In genomic region chr2:130827502-130828251, GRCh38 we compare ENCODE assay signal across 12 cellular contexts. TPM values are rescaled to one million over a fixed set of nuclear protein-coding genes. Genes with fewer than 3 reads are reported as not detected.
A peak's percentile ranks its signal among the peaks of the same experiment; 100 is the strongest.
DNase-seq lines count a peak whose midpoint lies in the region; ATAC-seq and TF ChIP-seq lines count a peak whose summit lies in the region.
"Had no signal": no experiment of that assay in that cellular context is flagged by ENCODE, and none has a peak within 500 bp of the region (broad histone marks: within the 10 kb centered on the region; RNA-seq: fewer than 3 reads in every experiment).

No MANE protein-coding gene starts in this region.

- H3K36me3 Mint-ChIP-seq in activated CD4-positive, alpha-beta T cell treated with anti-CD3 and anti-CD28 coated beads, Interleukin-2, amount 10 ng/mL, durations not matched to agents 24 days and 14 days (ENCODE audit: low read depth) = no peaks in the 10 kb centered on the region
- H3K36me3 Mint-ChIP-seq in activated CD4-positive, alpha-beta T cell treated with anti-CD3 and anti-CD28 coated beads for 36 hours (ENCODE audit: low read depth) = no peaks in the 10 kb centered on the region
- no peaks in the 10 kb centered on the region for H3K36me3 Mint-ChIP-seq in activated T-helper 17 cell treated with anti-CD3 and anti-CD28 coated beads, Interleukin-2, amount 50 U/mL, for 72 hours (ENCODE audit: low read depth)
- no peaks in the 10 kb centered on the region for H3K36me3 Mint-ChIP-seq in CD4-positive, alpha-beta memory T cell
- no peaks in the 10 kb centered on the region for H3K36me3 Mint-ChIP-seq in stimulated activated naive B cell treated with anti-CD40 and anti-IgM and Interleukin-4, amounts not matched to agents 10 μg/mL and 1 μg/mL and 100 μg/mL, for 72 hours

- peak overlapping the region; percentile 51 for H3K27ac Mint-ChIP-seq in activated CD4-positive, alpha-beta T cell treated with anti-CD3 and anti-CD28 coated beads, Interleukin-2, amount 10 ng/mL, durations not matched to agents 24 days and 14 days
- H3K27ac Mint-ChIP-seq in activated CD4-positive, alpha-beta T cell treated with anti-CD3 and anti-CD28 coated beads for 36 hours = no peak overlapping the region
- peak overlapping the region; percentile 52 for H3K27ac Mint-ChIP-seq in activated T-helper 17 cell treated with anti-CD3 and anti-CD28 coated beads, Interleukin-2, amount 50 U/mL, for 72 hours
- H3K27ac Mint-ChIP-seq in CD4-positive, alpha-beta memory T cell = peak overlapping the region in 2 of 7 donors; percentile 55 to 63
- H3K27ac Mint-ChIP-seq in stimulated activated naive B cell treated with anti-CD40 and anti-IgM and Interleukin-4, amounts not matched to agents 10 μg/mL and 1 μg/mL and 100 μg/mL, for 72 hours = no peak overlapping the region

- H3K27me3 Mint-ChIP-seq in activated CD4-positive, alpha-beta T cell treated with anti-CD3 and anti-CD28 coated beads, Interleukin-2, amount 10 ng/mL, durations not matched to agents 24 days and 14 days = peaks cover 20% of the 10 kb centered on the region
- H3K27me3 Mint-ChIP-seq in activated CD4-positive, alpha-beta T cell treated with anti-CD3 and anti-CD28 coated beads for 36 hours = peaks cover 7% of the 10 kb centered on the region
- H3K27me3 Mint-ChIP-seq in activated T-helper 17 cell treated with anti-CD3 and anti-CD28 coated beads, Interleukin-2, amount 50 U/mL, for 72 hours = peaks cover 4% of the 10 kb centered on the region
- H3K27me3 Mint-ChIP-seq in CD4-positive, alpha-beta memory T cell = peaks cover 1 to 4% of the 10 kb centered on the region in 2 donors
- H3K27me3 Mint-ChIP-seq in stimulated activated naive B cell treated with anti-CD40 and anti-IgM and Interleukin-4, amounts not matched to agents 10 μg/mL and 1 μg/mL and 100 μg/mL, for 72 hours = peaks cover 16 to 17% of the 10 kb centered on the region in 2 donors

- ATAC-seq in activated CD4-positive, alpha-beta T cell treated with anti-CD3 and anti-CD28 coated beads for 36 hours = no peak
- no peak for ATAC-seq in activated T-helper 17 cell treated with anti-CD3 and anti-CD28 coated beads, Interleukin-2, amount 50 U/mL, for 72 hours (replicated peaks)
- ATAC-seq in stimulated activated naive B cell treated with anti-CD40 and anti-IgM and Interleukin-4, amounts not matched to agents 10 μg/mL and 1 μg/mL and 100 μg/mL, for 72 hours (replicated peaks) = no peak

- H3K4me1 Mint-ChIP-seq in activated CD4-positive, alpha-beta T cell treated with anti-CD3 and anti-CD28 coated beads, Interleukin-2, amount 10 ng/mL, durations not matched to agents 24 days and 14 days = peaks cover 20% of the 10 kb centered on the region
- peaks cover 20% of the 10 kb centered on the region for H3K4me1 Mint-ChIP-seq in activated CD4-positive, alpha-beta T cell treated with anti-CD3 and anti-CD28 coated beads for 36 hours
- peaks cover 10% of the 10 kb centered on the region for H3K4me1 Mint-ChIP-seq in activated T-helper 17 cell treated with anti-CD3 and anti-CD28 coated beads, Interleukin-2, amount 50 U/mL, for 72 hours
- peaks cover 9 to 27% (median 18%) of the 10 kb centered on the region in 4 donors for H3K4me1 Mint-ChIP-seq in CD4-positive, alpha-beta memory T cell
- peaks cover 18 to 32% of the 10 kb centered on the region in 2 donors for H3K4me1 Mint-ChIP-seq in stimulated activated naive B cell treated with anti-CD40 and anti-IgM and Interleukin-4, amounts not matched to agents 10 μg/mL and 1 μg/mL and 100 μg/mL, for 72 hours

- DNase-seq in activated CD4-positive, alpha-beta T cell treated with anti-CD3 and anti-CD28 coated beads, Interleukin-2, amount 10 ng/mL, durations not matched to agents 24 days and 14 days = no peak
- DNase-seq in activated CD4-positive, alpha-beta T cell treated with anti-CD3 and anti-CD28 coated beads for 36 hours = no peak
- peak; percentile 14 for DNase-seq in fibroblast of villous mesenchyme (ENCODE audit: low read depth)
- no peak for DNase-seq in CD4-positive, alpha-beta memory T cell
- no peak for DNase-seq in stimulated activated naive B cell treated with anti-CD40 and anti-IgM and Interleukin-4, amounts not matched to agents 10 μg/mL and 1 μg/mL and 100 μg/mL, for 72 hours
- DNase-seq in NCI-H2227 treated with DMSO at 0.1 percent for 48 hours (lab: John Stamatoyannopoulos, UW) = no peak
- DNase-seq in DMS153 (lab: John Stamatoyannopoulos, UW) = no peak
- DNase-seq: activated CD4-positive, CD25-positive, alpha-beta regulatory T cell; activated effector memory CD4-positive, alpha-beta T cell treated with Interleukin-2 at 50 U/mL for 16 hours; effector CD8-positive, alpha-beta T cell; stimulated activated naive CD4-positive, alpha-beta T cell treated with Interleukin-2 at 50 U/mL for 16 hours had no signal

- no peaks in the 10 kb centered on the region for H3K9me3 Mint-ChIP-seq in activated CD4-positive, alpha-beta T cell treated with anti-CD3 and anti-CD28 coated beads, Interleukin-2, amount 10 ng/mL, durations not matched to agents 24 days and 14 days
- H3K9me3 Mint-ChIP-seq in activated CD4-positive, alpha-beta T cell treated with anti-CD3 and anti-CD28 coated beads for 36 hours (ENCODE audit: low read depth) = no peaks in the 10 kb centered on the region
- H3K9me3 Mint-ChIP-seq in activated T-helper 17 cell treated with anti-CD3 and anti-CD28 coated beads, Interleukin-2, amount 50 U/mL, for 72 hours = no peaks in the 10 kb centered on the region
- H3K9me3 Mint-ChIP-seq in CD4-positive, alpha-beta memory T cell = peaks cover 0 to 3% (median 0%) of the 10 kb centered on the region in 8 donors
- peaks cover 0 to 3% of the 10 kb centered on the region in 2 donors for H3K9me3 Mint-ChIP-seq in stimulated activated naive B cell treated with anti-CD40 and anti-IgM and Interleukin-4, amounts not matched to agents 10 μg/mL and 1 μg/mL and 100 μg/mL, for 72 hours

- CTCF ChIA-PET in activated CD4-positive, alpha-beta T cell treated with anti-CD3 and anti-CD28 coated beads for 36 hours (lab: Charles Lee) = no interaction called here
- CTCF ChIA-PET in CD4-positive, alpha-beta memory T cell (lab: Charles Lee; ENCODE audit: partially characterized antibody) = interaction anchor here (1.5 kb wide), 1 partner anchor 30 kb away, joined by 9 read pairs; no protein-coding TSS in a partner anchor

- no peaks in the 10 kb centered on the region for H3K27me3 ChIP-seq in CD4-positive, alpha-beta memory T cell (ENCODE audit: insufficient read depth, low read length)

- POLR2A ChIA-PET in activated CD4-positive, alpha-beta T cell treated with anti-CD3 and anti-CD28 coated beads for 36 hours (lab: Charles Lee) = no interaction called here
- POLR2A ChIA-PET in CD4-positive, alpha-beta memory T cell (lab: Charles Lee; ENCODE audit: partially characterized antibody) = no interaction called here

- H3K9me3 ChIP-seq in CD4-positive, alpha-beta memory T cell (ENCODE audit: control insufficient read depth in 1 of 2, low read length in 2 of 2) = no peaks in the 10 kb centered on the region

- no peak overlapping the region for H3K4me3 ChIP-seq in fibroblast of villous mesenchyme (ENCODE audit: low read depth, low read length)
- H3K4me3 ChIP-seq in CD4-positive, alpha-beta memory T cell (ENCODE audit: low read length in 2 of 2) = no peak overlapping the region

- TF ChIP-seq CTCF in fibroblast of villous mesenchyme (IDR thresholded peaks at IDR 0.05; ENCODE audit: insufficient read depth, low read depth, low read length) = no peak

- intact Hi-C loops in activated CD4-positive, alpha-beta T cell treated with anti-CD3 and anti-CD28 coated beads, Interleukin-2, amount 10 ng/mL, durations not matched to agents 24 days and 14 days (cut with micrococcal nuclease) = no loop called here
- intact Hi-C loops in activated CD4-positive, alpha-beta T cell treated with anti-CD3 and anti-CD28 coated beads for 36 hours (cut with DNase I, micrococcal nuclease) = loop anchor here in 1 of 2 experiments (10.0 kb wide), 1 partner anchor 483 kb away; the partner anchor contains the start of gene IMP4
- intact Hi-C loops in CD4-positive, alpha-beta memory T cell (cut with micrococcal nuclease) = no loop called here

- H3K27ac ChIP-seq in CD4-positive, alpha-beta memory T cell (ENCODE audit: low read depth, low read length) = no peak overlapping the region

- H3K4me3 Mint-ChIP-seq in activated CD4-positive, alpha-beta T cell treated with anti-CD3 and anti-CD28 coated beads, Interleukin-2, amount 10 ng/mL, durations not matched to agents 24 days and 14 days = no peak overlapping the region
- H3K4me3 Mint-ChIP-seq in activated CD4-positive, alpha-beta T cell treated with anti-CD3 and anti-CD28 coated beads for 36 hours = no peak overlapping the region
- no peak overlapping the region for H3K4me3 Mint-ChIP-seq in activated T-helper 17 cell treated with anti-CD3 and anti-CD28 coated beads, Interleukin-2, amount 50 U/mL, for 72 hours
- H3K4me3 Mint-ChIP-seq in CD4-positive, alpha-beta memory T cell = no peak overlapping the region
- H3K4me3 Mint-ChIP-seq in stimulated activated naive B cell treated with anti-CD40 and anti-IgM and Interleukin-4, amounts not matched to agents 10 μg/mL and 1 μg/mL and 100 μg/mL, for 72 hours = no peak overlapping the region

- H3K4me1 ChIP-seq in CD4-positive, alpha-beta memory T cell (ENCODE audit: insufficient read depth, low read length) = peaks cover 20% of the 10 kb centered on the region

- no peaks in the 10 kb centered on the region for H3K36me3 ChIP-seq in CD4-positive, alpha-beta memory T cell (ENCODE audit: insufficient read depth, low read length)

RNA-seq across cellular contexts. Expression of gene ARHGEF4, which starts 9.0 kb away (rescaled TPM):
- total RNA-seq in activated CD4-positive, alpha-beta T cell treated with anti-CD3 and anti-CD28 coated beads, Interleukin-2, amount 10 ng/mL, durations not matched to agents 24 days and 14 days = 0.07 and 0.31 TPM in 2 replicates
- total RNA-seq in activated CD4-positive, alpha-beta T cell treated with anti-CD3 and anti-CD28 coated beads for 36 hours = 1 to 10 TPM; 1.2 to 1.9 TPM
- not detected for total RNA-seq in activated T-helper 17 cell treated with anti-CD3 and anti-CD28 coated beads, Interleukin-2, amount 50 U/mL, for 72 hours
- total RNA-seq in fibroblast of villous mesenchyme = 0.32 and 0.86 TPM in 2 replicates
- 1 to 10 TPM; 2.5 to 2.6 TPM for total RNA-seq in CD4-positive, alpha-beta memory T cell
- polyA plus RNA-seq in CD4-positive, alpha-beta memory T cell = 1 to 10 TPM; 1.4 to 1.7 TPM

Comparison
In these comparisons a context has a peak if more than half of its experiments do, and no peak if none do; other contexts are left out.
1. H3K27ac Mint-ChIP-seq: peak in activated CD4-positive, alpha-beta T cell treated with anti-CD3 and anti-CD28 coated beads, Interleukin-2, amount 10 ng/mL, durations not matched to agents 24 days and 14 days (single experiment) and activated T-helper 17 cell treated with anti-CD3 and anti-CD28 coated beads, Interleukin-2, amount 50 U/mL, for 72 hours (single experiment); none in activated CD4-positive, alpha-beta T cell treated with anti-CD3 and anti-CD28 coated beads for 36 hours (single experiment) and stimulated activated naive B cell treated with anti-CD40 and anti-IgM and Interleukin-4, amounts not matched to agents 10 μg/mL and 1 μg/mL and 100 μg/mL, for 72 hours (single experiment).